Comparison of ENCODE assay signal across 9 cellular contexts in genomic region chr2:117470311-117471095, GRCh38.
A peak's percentile ranks its signal among the peaks of the same experiment; 100 is the strongest.
DNase-seq lines count a peak whose midpoint lies in the region; ATAC-seq and TF ChIP-seq lines count a peak whose summit lies in the region.
"Had no signal": no experiment of that assay in that cellular context is flagged by ENCODE, and none has a peak within 500 bp of the region (broad histone marks: within the 10 kb centered on the region; RNA-seq: fewer than 3 reads in every experiment).

No MANE protein-coding gene starts in this region.

- H3K79me2 ChIP-seq in PC-3 (ENCODE audit: low read length) (no peaks in the 10 kb centered on the region), fibroblast of lung (ENCODE audit: control insufficient read depth, insufficient read depth, low read length) (no peaks in the 10 kb centered on the region)

- no TSS peak for BruUV-seq in PC-3 (replicated peaks; lab: Mats Ljungman, UMichigan)

- H3K27ac ChIP-seq in left ventricle myocardium inferior (replicated peaks) (no peak overlapping the region), PC-3 (ENCODE audit: low read length) (no peak overlapping the region), fibroblast of lung (ENCODE audit: insufficient read depth, low read length) (no peak overlapping the region)
- H3K27ac ChIP-seq: skin epidermis had no signal

- H3K9ac ChIP-seq in PC-3 (ENCODE audit: low read length) (no peak overlapping the region), fibroblast of lung (ENCODE audit: insufficient read depth, low read length) (no peak overlapping the region)

- H3F3A ChIP-seq in PC-3 (ENCODE audit: low read length, unreplicated experiment), result no peaks in the 10 kb centered on the region

- DNase-seq in left ventricle myocardium inferior, result no peak
- no peak for DNase-seq in Right ventricle myocardium superior
- DNase-seq in PC-3, result peak; percentile 43
- no peak for DNase-seq in fibroblast of lung (ENCODE audit: low read depth in 2 of 2)
- DNase-seq in stimulated activated CD8-positive, alpha-beta memory T cell treated with anti-CD3 and anti-CD28 coated beads, Interleukin-4, amount 100 ng/mL, for 48 hours, result peak; percentile 44
- no peak for DNase-seq in HCEC 1CT

- no peak overlapping the region for H3K4me2 ChIP-seq in PC-3 (ENCODE audit: low read length)
- no peak overlapping the region for H3K4me2 ChIP-seq in fibroblast of lung (ENCODE audit: extremely low read depth, insufficient read depth, low read length)

- H3K9me2 ChIP-seq in PC-3 (replicated peaks; ENCODE audit: low read length), result no peaks in the 10 kb centered on the region

- ATAC-seq in Right ventricle myocardium superior (ENCODE audit: poor library complexity), result no peak
- peak; percentile 64 for ATAC-seq in HG03442 (IDR thresholded peaks at IDR 0.05; ENCODE audit: unreplicated experiment)
- no peak for ATAC-seq in PC-3
- no peak for ATAC-seq in HG02571 (IDR thresholded peaks at IDR 0.05; ENCODE audit: unreplicated experiment)

- H3K4me1 ChIP-seq in left ventricle myocardium inferior (no peaks in the 10 kb centered on the region), PC-3 (ENCODE audit: insufficient read depth, low read length) (no peaks in the 10 kb centered on the region), fibroblast of lung (ENCODE audit: control insufficient read depth, extremely low read depth, insufficient read depth, low read length) (no peaks in the 10 kb centered on the region)

- intact Hi-C loops in left ventricle myocardium inferior (cut with micrococcal nuclease), result no loop called here
- intact Hi-C loops in Right ventricle myocardium superior (cut with DNase I), result no loop called here
- intact Hi-C loops in PC-3 (cut with micrococcal nuclease), result loop anchor here (2.0 to 5.0 kb wide), 2 partner anchors 302 to 317 kb away; no protein-coding TSS in a partner anchor

- H3K36me3 ChIP-seq in left ventricle myocardium inferior (no peaks in the 10 kb centered on the region), PC-3 (ENCODE audit: low read depth, low read length) (no peaks in the 10 kb centered on the region), fibroblast of lung (ENCODE audit: control insufficient read depth, insufficient read depth, low read length) (no peaks in the 10 kb centered on the region)

- H2AFZ ChIP-seq in PC-3 (ENCODE audit: low read length) (no peak overlapping the region), fibroblast of lung (ENCODE audit: low read length) (no peak overlapping the region)

- no peak overlapping the region for H3K4me3 ChIP-seq in left ventricle myocardium inferior
- no peak overlapping the region for H3K4me3 ChIP-seq in PC-3 (ENCODE audit: low read length)
- H3K4me3 ChIP-seq in fibroblast of lung (replicated peaks in 1 of 4; ENCODE audit: control extremely low read depth in 1 of 4, insufficient read depth in 1 of 4, low read depth in 3 of 4, low read length in 4 of 4), result no peak overlapping the region
- H3K4me3 ChIP-seq: skin epidermis had no signal

- POLR2A ChIA-PET in PC-3 (lab: Charles Lee; ENCODE audit: unreplicated experiment), result no interaction called here

- H4K20me1 ChIP-seq in PC-3 (ENCODE audit: low read length), result no peaks in the 10 kb centered on the region
- no peaks in the 10 kb centered on the region for H4K20me1 ChIP-seq in fibroblast of lung (ENCODE audit: control insufficient read depth, extremely low read depth, insufficient read depth, low read length)

- H3K9me3 ChIP-seq in left ventricle myocardium inferior (replicated peaks) (peaks cover 3% of the 10 kb centered on the region), PC-3 (ENCODE audit: low read length) (no peaks in the 10 kb centered on the region), fibroblast of lung (ENCODE audit: control insufficient read depth, insufficient read depth, low read depth, low read length) (no peaks in the 10 kb centered on the region)

- CTCF ChIA-PET in PC-3 (lab: Charles Lee), result no interaction called here

- TF ChIP-seq CTCF in left ventricle myocardium inferior (IDR thresholded peaks at IDR 0.05; ENCODE audit: borderline replicate concordance) (peak; percentile 56), PC-3 (conservative IDR thresholded peaks at IDR 0.05; ENCODE audit: low read depth, low read length) (peak; percentile 77), fibroblast of lung (conservative IDR thresholded peaks at IDR 0.05 in 1 of 2, IDR thresholded peaks at IDR 0.05 in 1 of 2; ENCODE audit: low read depth in 1 of 2, low read length in 2 of 2) (peak; percentile 3 to 18)

- H3K27me3 ChIP-seq in left ventricle myocardium inferior (ENCODE audit: low read depth) (no peaks in the 10 kb centered on the region), PC-3 (ENCODE audit: low read length) (no peaks in the 10 kb centered on the region), fibroblast of lung (ENCODE audit: control insufficient read depth, insufficient read depth, low read length) (no peaks in the 10 kb centered on the region)

Comparison
In these comparisons a context has a peak if more than half of its experiments do, and no peak if none do; other contexts are left out.
1. DNase-seq: peak in PC-3 (single experiment) and stimulated activated CD8-positive, alpha-beta memory T cell treated with anti-CD3 and anti-CD28 coated beads, Interleukin-4, amount 100 ng/mL, for 48 hours (single experiment); none in left ventricle myocardium inferior (single experiment), Right ventricle myocardium superior (single experiment), fibroblast of lung (0 of 2) and HCEC 1CT (single experiment).
2. CTCF ChIP-seq: peak in every context shown above with its lines; median percentile 77 in PC-3; 56 in left ventricle myocardium inferior; 10 in fibroblast of lung.